In genomic region chr1:150295476-150295875, GRCh38 we compare ENCODE assay signal across 13 cellular contexts. TPM values are rescaled to one million over a fixed set of nuclear protein-coding genes. Genes with fewer than 3 reads are reported as not detected.
DNase-seq lines count a peak whose midpoint lies in the region; ATAC-seq and TF ChIP-seq lines count a peak whose summit lies in the region.
"Had no signal": no experiment of that assay in that cellular context is flagged by ENCODE, and none has a peak within 500 bp of the region (broad histone marks: within the 10 kb centered on the region; RNA-seq: fewer than 3 reads in every experiment).

No MANE protein-coding gene starts in this region.

- H3K9me3 Mint-ChIP-seq in Caco-2 (ENCODE audit: unreplicated experiment): no peaks in the 10 kb centered on the region
- no peaks in the 10 kb centered on the region for H3K9me3 Mint-ChIP-seq in activated naive CD4-positive, alpha-beta T cell treated with anti-CD3 and anti-CD28 coated beads, Interleukin-2, amount 50 U/mL, for 72 hours
- no peaks in the 10 kb centered on the region for H3K9me3 Mint-ChIP-seq in natural killer cell

- TF ChIP-seq CTCF in Caco-2 (IDR thresholded peaks at IDR 0.05; ENCODE audit: insufficient read depth in 1 of 2, low read depth in 1 of 2, low read length in 1 of 2, severe bottlenecking in 1 of 2, unreplicated experiment in 1 of 2) (no peak), natural killer cell (IDR thresholded peaks at IDR 0.05) (no peak), colonic mucosa (IDR thresholded peaks at IDR 0.05) (no peak)

- POLR2A ChIA-PET in Caco-2 (lab: Charles Lee): no interaction called here

- DNase-seq in Caco-2 (no peak), natural killer cell (no peak), NCI-H2227 treated with DMSO at 0.1 percent for 48 hours (lab: John Stamatoyannopoulos, UW) (no peak), MG63 (no peak), colonic mucosa (no peak)
- DNase-seq in activated naive CD4-positive, alpha-beta T cell treated with anti-CD3 and anti-CD28 coated beads, Interleukin-2, amount 50 U/mL, for 72 hours (ENCODE audit: low spot score in 2 of 2): no peak
- DNase-seq: Calu3, heart left ventricle, NCI-H1092, T-helper 9 cell had no signal

- no peaks in the 10 kb centered on the region for H3K27me3 Mint-ChIP-seq in Caco-2 (ENCODE audit: insufficient read depth, unreplicated experiment)
- H3K27me3 Mint-ChIP-seq in natural killer cell (ENCODE audit: low read depth in 2 of 2): no peaks in the 10 kb centered on the region

- CTCF ChIA-PET in Caco-2 (lab: Charles Lee): no interaction called here

- no peaks in the 10 kb centered on the region for H3K9me3 ChIP-seq in Caco-2
- H3K9me3 ChIP-seq in HUES48 (ENCODE audit: control insufficient read depth, insufficient read depth, low read length): no peaks in the 10 kb centered on the region
- H3K9me3 ChIP-seq in MG63: no peaks in the 10 kb centered on the region
- no peaks in the 10 kb centered on the region for H3K9me3 ChIP-seq in colonic mucosa
- H3K9me3 ChIP-seq: heart left ventricle, neutrophil had no signal

- H3K36me3 Mint-ChIP-seq in Caco-2 (ENCODE audit: insufficient read depth, unreplicated experiment): no peaks in the 10 kb centered on the region
- H3K36me3 Mint-ChIP-seq in activated naive CD4-positive, alpha-beta T cell treated with anti-CD3 and anti-CD28 coated beads, Interleukin-2, amount 50 U/mL, for 72 hours: peaks cover 15 to 21% of the 10 kb centered on the region in 2 donors
- H3K36me3 Mint-ChIP-seq in natural killer cell: no peaks in the 10 kb centered on the region

- H3K27ac Mint-ChIP-seq in Caco-2 (ENCODE audit: unreplicated experiment) (no peak overlapping the region), natural killer cell (peak overlapping the region; percentile 5 to 44)
- peak overlapping the region; percentile 33 to 41 for H3K27ac Mint-ChIP-seq in activated naive CD4-positive, alpha-beta T cell treated with anti-CD3 and anti-CD28 coated beads, Interleukin-2, amount 50 U/mL, for 72 hours

- H3K27me3 ChIP-seq in Caco-2 (replicated peaks; ENCODE audit: control insufficient read depth, insufficient read depth, low read length): no peaks in the 10 kb centered on the region
- H3K27me3 ChIP-seq in HUES48 (ENCODE audit: control insufficient read depth, insufficient read depth, low read length): no peaks in the 10 kb centered on the region
- no peaks in the 10 kb centered on the region for H3K27me3 ChIP-seq in MG63
- no peaks in the 10 kb centered on the region for H3K27me3 ChIP-seq in colonic mucosa
- H3K27me3 ChIP-seq: heart left ventricle, neutrophil had no signal

- H3K27ac ChIP-seq in HUES48 (ENCODE audit: low read depth, low read length) (peak overlapping the region; percentile 26), colonic mucosa (no peak overlapping the region)
- H3K27ac ChIP-seq: heart left ventricle, neutrophil had no signal

- TSS peak; percentile 17 for BruUV-seq in Caco-2 (replicated peaks; lab: Mats Ljungman, UMichigan)

- no peak overlapping the region for H3K9ac ChIP-seq in HUES48 (ENCODE audit: low read depth, low read length)
- no peak overlapping the region for H3K9ac ChIP-seq in colonic mucosa (ENCODE audit: low read depth in 2 of 2, low read length in 2 of 2)

- intact Hi-C loops in Caco-2 (cut with micrococcal nuclease; ENCODE audit: unreplicated experiment): no loop called here
- intact Hi-C loops in natural killer cell (cut with micrococcal nuclease): no loop called here
- intact Hi-C loops in colonic mucosa (cut with DNase I): no loop called here

- no peak overlapping the region for H3K4me3 Mint-ChIP-seq in Caco-2 (ENCODE audit: unreplicated experiment)
- no peak overlapping the region for H3K4me3 Mint-ChIP-seq in natural killer cell

- no peak overlapping the region for H3K4me3 ChIP-seq in Caco-2 (ENCODE audit: low read depth, low read length)
- H3K4me3 ChIP-seq in HUES48 (ENCODE audit: low read depth, low read length): no peak overlapping the region
- no peak overlapping the region for H3K4me3 ChIP-seq in MG63
- H3K4me3 ChIP-seq in colonic mucosa: no peak overlapping the region
- H3K4me3 ChIP-seq: heart left ventricle had no signal

- no peaks in the 10 kb centered on the region for H3K4me1 Mint-ChIP-seq in Caco-2 (ENCODE audit: low read depth, unreplicated experiment)
- H3K4me1 Mint-ChIP-seq in natural killer cell: peaks cover 23 to 25% of the 10 kb centered on the region in 2 donors

- H3K36me3 ChIP-seq in Caco-2 (ENCODE audit: control insufficient read depth, insufficient read depth, low read length) (no peaks in the 10 kb centered on the region), HUES48 (ENCODE audit: control insufficient read depth, insufficient read depth, low read length) (peaks cover 50% of the 10 kb centered on the region), MG63 (peaks cover 49% of the 10 kb centered on the region), colonic mucosa (no peaks in the 10 kb centered on the region)

- no peak for ATAC-seq in activated naive CD4-positive, alpha-beta T cell treated with anti-CD3 and anti-CD28 coated beads, Interleukin-2, amount 50 U/mL, for 72 hours
- ATAC-seq in natural killer cell: no peak
- ATAC-seq: heart left ventricle, left lobe of liver had no signal

- H3K4me1 ChIP-seq in Caco-2 (no peaks in the 10 kb centered on the region), HUES48 (ENCODE audit: control insufficient read depth, insufficient read depth, low read length) (0 out of 2 replicates have a peak, but pooled peaks cover 5% of the 10 kb centered on the region), colonic mucosa (no peaks in the 10 kb centered on the region)

RNA-seq across cellular contexts. Expression of gene MRPS21, which starts 1.8 kb away (rescaled TPM):
- total RNA-seq in Caco-2 (2022) (16.7 and 17.5 TPM in 2 replicates), natural killer cell (10 to 100 TPM; 40.9 to 50.9 (median 42.2) TPM), colonic mucosa (10 to 100 TPM; 42.7 to 68.6 TPM)
- total RNA-seq in activated naive CD4-positive, alpha-beta T cell treated with anti-CD3 and anti-CD28 coated beads, Interleukin-2, amount 50 U/mL, for 72 hours: 10 to 100 TPM; 70.7 to 94.2 TPM
- total RNA-seq in MG63 (2014; rRNA removed; shearing (Covaris generic); ENCODE audit: low replicate concordance): 75.5 and 80.7 TPM in 2 replicates

RNA-seq across cellular contexts. Expression of gene CIART, which starts 13.1 kb away (rescaled TPM):
- total RNA-seq in Caco-2 (2022) (2.6 and 3.2 TPM in 2 replicates), natural killer cell (1 to 10 TPM in 2 of 3 donors, under 1 TPM in 1; 0.33 to 2.4 (median 1.9) TPM), colonic mucosa (1 to 10 TPM in 1 of 2 donors, under 1 TPM in 1; 0.69 to 1.6 TPM)
- total RNA-seq in activated naive CD4-positive, alpha-beta T cell treated with anti-CD3 and anti-CD28 coated beads, Interleukin-2, amount 50 U/mL, for 72 hours: 1 to 10 TPM; 4.6 to 9.1 TPM
- not detected in 2 replicates for total RNA-seq in MG63 (2014; rRNA removed; shearing (Covaris generic); ENCODE audit: low replicate concordance)

RNA-seq across cellular contexts. Expression of gene C1orf54, which starts 22.9 kb away (rescaled TPM):
- total RNA-seq in Caco-2 (2022) (0.26 and 0.82 TPM in 2 replicates), natural killer cell (1 to 10 TPM in 2 of 3 donors, under 1 TPM in 1; 0.97 to 3.7 (median 1.6) TPM), colonic mucosa (1 to 10 TPM; 2.7 to 6.0 TPM)
- total RNA-seq in activated naive CD4-positive, alpha-beta T cell treated with anti-CD3 and anti-CD28 coated beads, Interleukin-2, amount 50 U/mL, for 72 hours: 1 to 10 TPM in 1 of 2 donors, under 1 TPM in 1; 0.72 to 2.2 TPM
- total RNA-seq in MG63 (2014; rRNA removed; shearing (Covaris generic); ENCODE audit: low replicate concordance): 2.5 TPM in 1 of 2 replicates, not detected in the other

RNA-seq across cellular contexts. Expression of gene PRPF3, which starts 25.9 kb away (rescaled TPM):
- total RNA-seq in Caco-2 (2022): 81.2 and 85.3 TPM in 2 replicates
- 10 to 100 TPM; 79.0 to 92.0 TPM for total RNA-seq in activated naive CD4-positive, alpha-beta T cell treated with anti-CD3 and anti-CD28 coated beads, Interleukin-2, amount 50 U/mL, for 72 hours
- total RNA-seq in natural killer cell: 100 to 1,000 TPM; 122 to 156 (median 148) TPM
- total RNA-seq in MG63 (2014; rRNA removed; shearing (Covaris generic); ENCODE audit: low replicate concordance): 65.9 and 75.5 TPM in 2 replicates
- total RNA-seq in colonic mucosa: 10 to 100 TPM; 43.4 to 47.3 TPM

RNA-seq across cellular contexts. Expression of gene APH1A, which starts 26.7 kb away (rescaled TPM):
- total RNA-seq in Caco-2 (2022) (93.8 and 96.7 TPM in 2 replicates), natural killer cell (100 to 1,000 TPM; 133 to 153 (median 143) TPM), colonic mucosa (100 to 1,000 TPM; 180 to 209 TPM)
- total RNA-seq in activated naive CD4-positive, alpha-beta T cell treated with anti-CD3 and anti-CD28 coated beads, Interleukin-2, amount 50 U/mL, for 72 hours: 100 to 1,000 TPM; 103 to 116 TPM
- total RNA-seq in MG63 (2014; rRNA removed; shearing (Covaris generic); ENCODE audit: low replicate concordance): 136 and 156 TPM in 2 replicates
